15 cellular contexts compared by ENCODE assay signal in genomic region chr10:60425392-60426110, GRCh38. TPM values are rescaled to one million over a fixed set of nuclear protein-coding genes. Genes with fewer than 3 reads are reported as not detected.
DNase-seq lines count a peak whose midpoint lies in the region; ATAC-seq, FAIRE-seq and TF ChIP-seq lines count a peak whose summit lies in the region.
"Had no signal": no experiment of that assay in that cellular context is flagged by ENCODE, and none has a peak within 500 bp of the region (broad histone marks: within the 10 kb centered on the region; RNA-seq: fewer than 3 reads in every experiment).

No MANE protein-coding gene starts in this region.

- no peak overlapping the region for H2BK15ac ChIP-seq in neuronal stem cell (ENCODE audit: low read length)

- no peaks in the 10 kb centered on the region for H4K20me1 ChIP-seq in GM12878 (ENCODE audit: control insufficient read depth, insufficient read depth)

- no peak overlapping the region for H2AK5ac ChIP-seq in neuronal stem cell (ENCODE audit: low read depth, low read length)

- H3K27me3 ChIP-seq in GM12878 (replicated peaks in 1 of 2; ENCODE audit: control insufficient read depth in 2 of 2, insufficient read depth in 2 of 2, low read length in 1 of 2) (no peaks in the 10 kb centered on the region), neuronal stem cell (ENCODE audit: control insufficient read depth in 3 of 3, insufficient read depth in 3 of 3, low read depth in 1 of 3, low read length in 3 of 3) (no peaks in the 10 kb centered on the region)

- no peak for TF ChIP-seq RAD21 in GM12878 (IDR thresholded peaks at IDR 0.05; ENCODE audit: insufficient read depth, low read depth, low read length)

- RAD21 ChIA-PET in GM12878 (lab: Charles Lee; ENCODE audit: unreplicated experiment), result no interaction called here

- no peak for TF ChIP-seq POLR2A in GM12878 (IDR thresholded peaks at IDR 0.05; ENCODE audit: low read depth, low read length)

- SMC1A ChIA-PET in GM12878 (lab: Charles Lee; ENCODE audit: uncharacterized antibody, unreplicated experiment), result interaction anchor here (0.5 to 2.6 kb wide), 8 partner anchors 9 to 187 kb away, joined by 3 to 10 read pairs (median 4); no protein-coding TSS in a partner anchor

- no peak overlapping the region for H4K91ac ChIP-seq in neuronal stem cell (ENCODE audit: low read depth, low read length, poor library complexity)

- CTCF ChIA-PET in GM12878 (lab: Yijun Ruan, JAX), result interaction anchor here (1.4 to 4.0 kb wide), 4 partner anchors 13 to 188 kb away, joined by 3 to 22 read pairs (median 10); no protein-coding TSS in a partner anchor

- no peak overlapping the region for H4K8ac ChIP-seq in neuronal stem cell (ENCODE audit: low read depth, low read length)

- H3K4me2 ChIP-seq in GM12878 (ENCODE audit: control insufficient read depth, insufficient read depth), result no peak overlapping the region
- no peak overlapping the region for H3K4me2 ChIP-seq in neuronal stem cell (ENCODE audit: insufficient read depth, low read length, poor library complexity, severe bottlenecking)

- POLR2A ChIA-PET in GM12878 (lab: Charles Lee), result no interaction called here

- no peak overlapping the region for H3K18ac ChIP-seq in neuronal stem cell (ENCODE audit: low read length)

- H3K27ac ChIP-seq in GM12878 (ENCODE audit: control insufficient read depth, insufficient read depth) (no peak overlapping the region), neuronal stem cell (replicated peaks; ENCODE audit: low read length) (no peak overlapping the region)
- H3K27ac ChIP-seq: psoas muscle had no signal

- FAIRE-seq in GM12878 (lab: Jason Lieb, UNC), result no peak

- H2AFZ ChIP-seq in GM12878 (ENCODE audit: control insufficient read depth, low read depth, low read length) (no peak overlapping the region), neuronal stem cell (ENCODE audit: low read length) (no peak overlapping the region)

- no peak overlapping the region for H3K4me3 ChIP-seq in GM12878
- H3K4me3 ChIP-seq in neuronal stem cell (ENCODE audit: low read length in 2 of 2), result no peak overlapping the region
- H3K4me3 ChIP-seq: psoas muscle had no signal

- no peak for TF ChIP-seq CTCF in GM12878 (IDR thresholded peaks at IDR 0.05 in 2 of 3, conservative IDR thresholded peaks at IDR 0.05 in 1 of 3; ENCODE audit: control insufficient read depth in 2 of 3, extremely low read depth in 1 of 3, insufficient read depth in 1 of 3, low read depth in 3 of 3, low read length in 3 of 3)

- H3K79me2 ChIP-seq in GM12878 (ENCODE audit: control insufficient read depth, insufficient read depth, low read length), result no peaks in the 10 kb centered on the region

- no peak overlapping the region for H2BK5ac ChIP-seq in neuronal stem cell (ENCODE audit: low read length)

- H3K79me1 ChIP-seq in neuronal stem cell (ENCODE audit: low read depth, low read length), result no peaks in the 10 kb centered on the region

- intact Hi-C loops in GM12878 (cut with micrococcal nuclease; ENCODE audit: unreplicated experiment), result no loop called here

- H3K14ac ChIP-seq in neuronal stem cell (ENCODE audit: low read length), result no peak overlapping the region

- peak; percentile 62 for DNase-seq in EL
- DNase-seq in NCI-H146 treated with DMSO at 0.1 percent for 48 hours (lab: John Stamatoyannopoulos, UW; ENCODE audit: unreplicated experiment), result peak; percentile 14
- no peak for DNase-seq in GM12878 (ENCODE audit: low read depth, low spot score)
- peak; percentile 46 to 92 for DNase-seq in lung microvascular endothelial cell (ENCODE audit: low read depth in 2 of 2)
- DNase-seq in neuronal stem cell (ENCODE audit: low spot score), result no peak
- DNase-seq in retina, result no peak
- DNase-seq in AML-193 (lab: John Stamatoyannopoulos, UW), result no peak
- DNase-seq: activated CD4-positive, alpha-beta T cell treated with anti-CD3 and anti-CD28 coated beads for 48 hours; CD4-positive, CD25-positive, alpha-beta regulatory T cell; erythroblast; NCI-H1694 treated with DMSO at 0.1 percent for 48 hours; psoas muscle; substantia nigra; T-helper 1 cell had no signal

- H3K36me3 ChIP-seq in GM12878 (ENCODE audit: control insufficient read depth in 2 of 2, insufficient read depth in 2 of 2, low read length in 1 of 2) (no peaks in the 10 kb centered on the region), neuronal stem cell (replicated peaks in 1 of 2; ENCODE audit: control insufficient read depth in 2 of 2, insufficient read depth in 2 of 2, low read length in 2 of 2) (no peaks in the 10 kb centered on the region)

- H3K23ac ChIP-seq in neuronal stem cell (ENCODE audit: low read depth, low read length, poor library complexity), result no peak overlapping the region

- TF ChIP-seq EP300 in GM12878 (IDR thresholded peaks at IDR 0.05; ENCODE audit: borderline replicate concordance in 1 of 2, control insufficient read depth in 1 of 2, low read depth in 2 of 2, low read length in 2 of 2), result no peak

- WGBS in GM12878 (ENCODE audit: insufficient coverage, insufficient replicate concordance, low lambda C conversion rate, missing lambda C conversion rate), result 31% methylated on average over 3 of the region's 3 CpGs
- WGBS in neuronal stem cell (ENCODE audit: extremely low coverage in 2 of 2, insufficient read length in 2 of 2, insufficient replicate concordance in 1 of 2), 2 donors, result no CpG with 5 or more reads among the region's 3 CpGs

- no peaks in the 10 kb centered on the region for H3K4me1 ChIP-seq in GM12878 (ENCODE audit: control insufficient read depth, insufficient read depth, low read length)
- H3K4me1 ChIP-seq in neuronal stem cell (ENCODE audit: control insufficient read depth in 2 of 2, insufficient read depth in 1 of 2, low read depth in 1 of 2, low read length in 2 of 2), result peaks cover 0 to 12% of the 10 kb centered on the region in 2 donors

- ATAC-seq in GM12878 (peak; percentile 37; the same call in 1 of the 3 replicates), HG03095 (IDR thresholded peaks at IDR 0.05; ENCODE audit: unreplicated experiment) (no peak)
- ATAC-seq: psoas muscle had no signal

- H3K9me3 ChIP-seq in GM12878 (replicated peaks; ENCODE audit: control insufficient read depth, insufficient read depth, low read length), result no peaks in the 10 kb centered on the region
- no peaks in the 10 kb centered on the region for H3K9me3 ChIP-seq in neuronal stem cell (replicated peaks in 1 of 2; ENCODE audit: control insufficient read depth in 2 of 2, insufficient read depth in 1 of 2, low read depth in 1 of 2, low read length in 2 of 2)
- H3K9me3 ChIP-seq: psoas muscle had no signal

- no peak overlapping the region for H3K4ac ChIP-seq in neuronal stem cell (ENCODE audit: low read length)

- in situ Hi-C loops in GM12878 (cut with MboI), result no loop called here

- no TSS peak for BruUV-seq in GM12878 (replicated peaks; lab: Mats Ljungman, UMichigan)

- no peak overlapping the region for H3K9ac ChIP-seq in GM12878 (ENCODE audit: control insufficient read depth, insufficient read depth, low read length)
- no peak overlapping the region for H3K9ac ChIP-seq in neuronal stem cell (ENCODE audit: low read depth, low read length, poor library complexity)

- no peak overlapping the region for H2BK120ac ChIP-seq in neuronal stem cell (ENCODE audit: low read depth, low read length)

- no peak overlapping the region for H2BK12ac ChIP-seq in neuronal stem cell (ENCODE audit: low read length)

TF ChIP-seq in GM12878, 131 proteins besides CTCF, POLR2A, EP300 and RAD21 (continues in another document):
- TF ChIP-seq ZZZ3 (IDR thresholded peaks at IDR 0.05; ENCODE audit: control insufficient read depth, insufficient read length, low read depth) (no peak), MTA3 (IDR thresholded peaks at IDR 0.05; ENCODE audit: borderline replicate concordance, low read length) (no peak)

RNA-seq across cellular contexts. Expression of gene ANK3, which starts 35.9 kb away (rescaled TPM):
- 1.7 and 2.1 TPM in 2 replicates for total RNA-seq in GM12878 (2013; cell fraction: nucleolus; rRNA removed)
- total RNA-seq in GM12878 (2014; rRNA removed), result 0.11 TPM in 1 of 2 replicates, not detected in the other
- 0.22 and 0.51 TPM in 2 replicates for total RNA-seq in GM12878 (2014; rRNA removed; fragmentation: Illumina TruSeq; extraction: Trizol)
- total RNA-seq in GM12878 (2021), result 0.58 and 0.82 TPM in 2 replicates
- polyA plus RNA-seq in GM12878 (2011; ENCODE audit: low read depth), result 0.10 TPM
- polyA plus RNA-seq in GM12878 (2011; rRNA removed), result 0.19 and 0.58 TPM in 2 replicates
- polyA plus RNA-seq in GM12878 (2011; cell fraction: cytosol; rRNA removed), result 0.05 and 0.12 TPM in 2 replicates
- 0.25 and 0.28 TPM in 2 replicates for polyA plus RNA-seq in GM12878 (2011; cell fraction: nucleus; rRNA removed)
- 0.13 and 0.15 TPM in 2 replicates for polyA plus RNA-seq in GM12878 (2012)
- polyA plus RNA-seq in GM12878 (2014; fragmentation: Illumina TruSeq; extraction: Trizol), result 0.14 and 0.24 TPM in 2 replicates
- under 1 TPM; 0.06 to 0.07 TPM for polyA plus RNA-seq in GM12878 (2014; fragmentation: Nextera tagmentation; extraction: Ambion mirVana)
- 0.10 TPM in 1 of 2 replicates, not detected in the other for polyA plus RNA-seq in GM12878 (2014; rRNA removed)
- polyA plus RNA-seq in GM12878 (2016; fragmentation: Nextera tagmentation; extraction: Ambion mirVana), result under 1 TPM in 1 of 2 experiments, not detected in 1; 0.20 TPM
- 0.29 and 0.46 TPM in 2 replicates for polyA minus RNA-seq in GM12878 (2011; rRNA and poly(A)+ RNA removed)
- polyA minus RNA-seq in GM12878 (2011; cell fraction: cytosol; rRNA and poly(A)+ RNA removed), result not detected in 2 replicates
- polyA minus RNA-seq in GM12878 (2011; cell fraction: nucleus; rRNA and poly(A)+ RNA removed), result 0.48 and 0.96 TPM in 2 replicates
- total RNA-seq in lung microvascular endothelial cell, result under 0.01 and 0.87 TPM in 2 replicates
- 57.1 TPM for polyA plus RNA-seq in neuronal stem cell (2013, experiment 1 of 2)
- 57.8 TPM for polyA plus RNA-seq in neuronal stem cell (2013, experiment 2 of 2)

Comparison
In these comparisons a context has a peak if more than half of its experiments do, and no peak if none do; other contexts are left out.
1. DNase-seq: peak in EL (single experiment), NCI-H146 treated with DMSO at 0.1 percent for 48 hours (single experiment) and lung microvascular endothelial cell (2 of 2); none in GM12878 (single experiment), neuronal stem cell (single experiment), retina (single experiment) and AML-193 (0 of 2).